ENCODE assay signal across 10 cellular contexts in genomic region chr13:73967397-73968165, GRCh38.
A peak's percentile ranks its signal among the peaks of the same experiment; 100 is the strongest.
DNase-seq lines count a peak whose midpoint lies in the region; ATAC-seq and TF ChIP-seq lines count a peak whose summit lies in the region.
"Had no signal": no experiment of that assay in that cellular context is flagged by ENCODE, and none has a peak within 500 bp of the region (broad histone marks: within the 10 kb centered on the region; RNA-seq: fewer than 3 reads in every experiment).

No MANE protein-coding gene starts in this region.

- no peak for TF ChIP-seq CTCF in mucosa of descending colon (IDR thresholded peaks at IDR 0.05)

- DNase-seq in mucosa of descending colon (no peak), SW480 (ENCODE audit: low spot score) (no peak), dermis blood vessel endothelial cell (no peak)
- no peak for DNase-seq in activated CD8-positive, alpha-beta memory T cell treated with anti-CD3 and anti-CD28 coated beads, Interleukin-2, amount 50 U/mL, for 48 hours
- DNase-seq in effector memory CD4-positive, alpha-beta T cell: no peak
- DNase-seq: SHP77 treated with DMSO at 0.1 percent for 48 hours had no signal

- no peak overlapping the region for H3K4me3 ChIP-seq in mucosa of descending colon
- no peak overlapping the region for H3K4me3 ChIP-seq in effector memory CD4-positive, alpha-beta T cell (ENCODE audit: insufficient read depth, low read depth, low read length, poor library complexity, severe bottlenecking)
- H3K4me3 ChIP-seq: coronary artery had no signal

- intact Hi-C loops in mucosa of descending colon (cut with DNase I, micrococcal nuclease): no loop called here

- no peaks in the 10 kb centered on the region for H3K36me3 ChIP-seq in mucosa of descending colon (ENCODE audit: low read depth)
- H3K36me3 ChIP-seq in effector memory CD4-positive, alpha-beta T cell (ENCODE audit: control insufficient read depth, insufficient read depth, low read length): no peaks in the 10 kb centered on the region

- no peaks in the 10 kb centered on the region for H3K4me1 ChIP-seq in mucosa of descending colon (ENCODE audit: low read depth)
- H3K4me1 ChIP-seq in effector memory CD4-positive, alpha-beta T cell (ENCODE audit: control insufficient read depth, insufficient read depth, low read length, poor library complexity, severe bottlenecking): no peaks in the 10 kb centered on the region

- H3K27ac ChIP-seq in effector memory CD4-positive, alpha-beta T cell (ENCODE audit: insufficient read depth, low read length, poor library complexity, severe bottlenecking): no peak overlapping the region
- H3K27ac ChIP-seq: coronary artery had no signal

- H3K9me3 ChIP-seq in mucosa of descending colon: no peaks in the 10 kb centered on the region
- H3K9me3 ChIP-seq in effector memory CD4-positive, alpha-beta T cell (ENCODE audit: control insufficient read depth, low read length): no peaks in the 10 kb centered on the region

- H3K27me3 ChIP-seq in effector memory CD4-positive, alpha-beta T cell (replicated peaks; ENCODE audit: control insufficient read depth, insufficient read depth, low read length, poor library complexity, severe bottlenecking): no peaks in the 10 kb centered on the region

- ATAC-seq in GM18868 (IDR thresholded peaks at IDR 0.05; ENCODE audit: unreplicated experiment) (peak; percentile 99), GM21576 (IDR thresholded peaks at IDR 0.05; ENCODE audit: unreplicated experiment) (peak; percentile 100), HG03280 (IDR thresholded peaks at IDR 0.05; ENCODE audit: unreplicated experiment) (peak; percentile 99), mucosa of descending colon (peak; percentile 58)
